ENCODE assay signal across 1 cellular context in the genomic region with DNA sequence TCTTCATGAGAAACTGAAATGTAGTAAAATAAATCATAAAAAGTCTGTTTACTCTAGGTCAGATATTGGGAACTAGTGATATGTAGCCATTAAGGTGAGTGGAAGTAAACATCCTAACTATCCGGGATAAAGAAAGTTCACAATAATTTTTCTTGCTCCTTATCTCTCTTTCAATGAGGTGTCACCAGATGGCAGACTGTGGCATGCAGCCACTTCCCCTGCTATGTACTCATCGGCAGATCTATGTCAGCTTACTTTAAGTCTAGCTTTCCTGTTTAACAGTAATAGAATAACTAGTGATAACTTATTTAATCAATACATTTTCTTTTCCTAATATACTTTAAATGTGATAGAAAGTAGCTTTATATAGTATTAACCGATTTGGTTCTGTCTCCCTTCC.
TF ChIP-seq lines count a peak whose summit lies in the region.

No MANE protein-coding gene starts in this region.

TF ChIP-seq in endothelial cell of umbilical vein, 7 proteins besides CTCF, POLR2A, EP300 and RAD21 (continued from another document):
- no peak for TF ChIP-seq EZH2 (IDR thresholded peaks at IDR 0.05; ENCODE audit: borderline replicate concordance, low read depth, low read length, severe bottlenecking)
